ENCODE assay signal across 1 cellular context in the genomic region with DNA sequence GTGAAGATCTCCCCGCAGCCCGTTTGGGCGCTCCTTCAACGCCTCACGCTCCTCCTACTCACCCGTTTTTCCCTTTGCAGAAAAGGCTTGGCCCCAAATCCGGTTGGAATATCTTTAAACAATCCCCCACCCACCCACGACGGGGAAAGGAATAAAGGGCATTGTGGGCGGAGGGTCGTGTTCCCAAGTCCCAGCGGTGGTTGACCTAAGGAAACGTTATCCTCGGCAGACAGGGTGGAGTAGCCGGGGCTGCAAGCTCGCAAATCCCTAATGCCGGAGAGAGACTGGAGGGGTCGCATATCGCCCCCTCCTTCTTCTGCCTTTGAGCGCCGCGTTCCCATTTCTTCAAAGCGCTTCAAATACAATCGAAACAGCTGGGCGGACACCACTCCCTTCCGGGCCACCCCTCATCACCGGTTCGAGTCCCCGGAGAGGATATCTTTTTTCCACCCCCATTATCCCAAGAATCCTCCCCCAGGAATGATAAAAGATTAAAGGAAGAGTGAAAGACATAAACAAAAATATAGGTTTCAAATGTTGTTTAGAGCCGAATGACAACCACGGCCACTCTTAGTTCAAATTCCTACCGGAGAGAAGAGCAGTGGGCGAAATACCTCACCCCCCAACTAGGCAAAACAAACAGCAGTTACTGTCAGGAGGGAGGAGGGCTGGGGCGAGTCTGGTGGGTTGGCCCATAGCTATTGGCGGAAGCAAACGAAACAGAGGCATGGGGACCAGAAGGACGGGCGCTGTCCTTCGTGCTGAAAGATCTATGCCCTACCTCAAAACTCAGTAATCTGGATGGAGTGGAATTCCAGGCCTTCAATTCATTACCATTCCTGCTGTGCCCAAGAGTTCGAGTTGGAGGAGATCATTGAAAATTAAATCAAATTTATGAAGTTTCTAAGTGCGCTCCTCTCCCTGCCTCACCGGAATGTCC.
TF ChIP-seq lines count a peak whose summit lies in the region.

No MANE protein-coding gene starts in this region.

TF ChIP-seq in endothelial cell of umbilical vein, 7 proteins besides CTCF, POLR2A, EP300 and RAD21:
- peak; percentile 50 for TF ChIP-seq EZH2 (IDR thresholded peaks at IDR 0.05; ENCODE audit: borderline replicate concordance, low read depth, low read length, severe bottlenecking)
- TF ChIP-seq MYC (IDR thresholded peaks at IDR 0.05; ENCODE audit: low read depth, low read length), result no peak
- no peak for TF ChIP-seq JUN (IDR thresholded peaks at IDR 0.05; ENCODE audit: borderline replicate concordance, insufficient read depth, insufficient read length, low read depth)
- no peak for TF ChIP-seq POLR2AphosphoS5 (IDR thresholded peaks at IDR 0.05; ENCODE audit: insufficient read depth, low read depth, low read length)
- no peak for TF ChIP-seq MAX (IDR thresholded peaks at IDR 0.05; ENCODE audit: insufficient read depth, insufficient read length)
